In genomic region chr5:175479125-175479881, GRCh38 we compare ENCODE assay signal across 7 cellular contexts. TPM values are rescaled to one million over a fixed set of nuclear protein-coding genes. Genes with fewer than 3 reads are reported as not detected.
DNase-seq lines count a peak whose midpoint lies in the region; ATAC-seq, FAIRE-seq and TF ChIP-seq lines count a peak whose summit lies in the region.

No MANE protein-coding gene starts in this region.

- in situ Hi-C loops in GM12878 (cut with MboI) = no loop called here

- H3K4me3 ChIP-seq in GM12878 (peak overlapping the region; percentile 75), right lobe of liver (peak overlapping the region; percentile 73 to 82 (median 74)), urinary bladder (ENCODE audit: low read depth, low read length) (peak overlapping the region; percentile 85)

- 21% methylated on average over 13 of the region's 13 CpGs for WGBS in GM12878 (ENCODE audit: insufficient coverage, insufficient replicate concordance, low lambda C conversion rate, missing lambda C conversion rate)
- WGBS in right lobe of liver (ENCODE audit: insufficient coverage, low coverage, low lambda C conversion rate, missing lambda C conversion rate) = 25% methylated on average over 12 of the region's 13 CpGs
- 34% methylated on average over 13 of the region's 13 CpGs for WGBS in urinary bladder

- H3K4me1 ChIP-seq in GM12878 (ENCODE audit: control insufficient read depth, insufficient read depth, low read length) (no peaks in the 10 kb centered on the region), right lobe of liver (peaks cover 0 to 60% (median 30%) of the 10 kb centered on the region in 4 donors), urinary bladder (ENCODE audit: insufficient read depth) (no peaks in the 10 kb centered on the region)

- H3K27ac ChIP-seq in GM12878 (ENCODE audit: control insufficient read depth, insufficient read depth) (peak overlapping the region; percentile 66), right lobe of liver (peak overlapping the region; percentile 85 to 97 (median 91)), urinary bladder (ENCODE audit: low read depth) (no peak overlapping the region)

- SMC1A ChIA-PET in GM12878 (lab: Charles Lee; ENCODE audit: uncharacterized antibody, unreplicated experiment) = interaction anchor here (1.3 kb wide), 1 partner anchor 11 kb away, joined by 4 read pairs; no protein-coding TSS in a partner anchor

- H4K20me1 ChIP-seq in GM12878 (ENCODE audit: control insufficient read depth, insufficient read depth) = peaks cover 4% of the 10 kb centered on the region

- H3K27me3 ChIP-seq in GM12878 (replicated peaks in 1 of 2; ENCODE audit: control insufficient read depth in 2 of 2, insufficient read depth in 2 of 2, low read length in 1 of 2) = 0 out of 4 replicates have a peak, but pooled peaks cover 0 to 2% of the 10 kb centered on the region in 2 experiments
- no peaks in the 10 kb centered on the region for H3K27me3 ChIP-seq in right lobe of liver

- intact Hi-C loops in GM12878 (cut with micrococcal nuclease; ENCODE audit: unreplicated experiment) (no loop called here), right lobe of liver (cut with DNase I) (no loop called here)

- DNase-seq in HT-29 (ENCODE audit: low spot score) (peak; percentile 28), GM12878 (ENCODE audit: low read depth, low spot score) (no peak), right lobe of liver (no peak), HCEC 1CT (no peak), glomerular visceral epithelial cell (ENCODE audit: extremely low spot score) (no peak)

- H3K9ac ChIP-seq in GM12878 (ENCODE audit: control insufficient read depth, insufficient read depth, low read length) = peak overlapping the region; percentile 76

- BruUV-seq in GM12878 (replicated peaks; lab: Mats Ljungman, UMichigan) = TSS peak; percentile 59

- no peak for TF ChIP-seq RAD21 in GM12878 (IDR thresholded peaks at IDR 0.05; ENCODE audit: insufficient read depth, low read depth, low read length)

- TF ChIP-seq CTCF in GM12878 (IDR thresholded peaks at IDR 0.05 in 2 of 3, conservative IDR thresholded peaks at IDR 0.05 in 1 of 3; ENCODE audit: control insufficient read depth in 2 of 3, extremely low read depth in 1 of 3, insufficient read depth in 1 of 3, low read depth in 3 of 3, low read length in 3 of 3) = no peak
- no peak for TF ChIP-seq CTCF in right lobe of liver (IDR thresholded peaks at IDR 0.05)

- TF ChIP-seq POLR2A in GM12878 (IDR thresholded peaks at IDR 0.05; ENCODE audit: low read depth, low read length) (no peak), right lobe of liver (IDR thresholded peaks at IDR 0.05) (no peak)

- FAIRE-seq in GM12878 (lab: Jason Lieb, UNC) = no peak

- peak overlapping the region; percentile 57 for H2AFZ ChIP-seq in GM12878 (ENCODE audit: control insufficient read depth, low read depth, low read length)

- TF ChIP-seq EP300 in GM12878 (IDR thresholded peaks at IDR 0.05; ENCODE audit: borderline replicate concordance in 1 of 2, control insufficient read depth in 1 of 2, low read depth in 2 of 2, low read length in 2 of 2) = no peak

- H3K9me3 ChIP-seq in GM12878 (replicated peaks; ENCODE audit: control insufficient read depth, insufficient read depth, low read length) (no peaks in the 10 kb centered on the region), right lobe of liver (no peaks in the 10 kb centered on the region)

- CTCF ChIA-PET in GM12878 (lab: Yijun Ruan, JAX) = interaction anchor here (2.0 to 4.6 kb wide), 2 partner anchors 11 to 15 kb away, joined by 11 to 24 read pairs; no protein-coding TSS in a partner anchor

- RAD21 ChIA-PET in GM12878 (lab: Charles Lee; ENCODE audit: unreplicated experiment) = no interaction called here

- ATAC-seq in GM19397 (IDR thresholded peaks at IDR 0.05; ENCODE audit: unreplicated experiment) = peak; percentile 6
- ATAC-seq in GM12878 = peak; percentile 32
- peak; percentile 1 to 12 (median 7) for ATAC-seq in right lobe of liver

- peak overlapping the region; percentile 75 for H3K4me2 ChIP-seq in GM12878 (ENCODE audit: control insufficient read depth, insufficient read depth)

- POLR2A ChIA-PET in GM12878 (lab: Charles Lee) = interaction anchor here (0.9 kb wide), 1 partner anchor 16 kb away, joined by 3 read pairs; no protein-coding TSS in a partner anchor

- peaks cover 55% of the 10 kb centered on the region for H3K79me2 ChIP-seq in GM12878 (ENCODE audit: control insufficient read depth, insufficient read depth, low read length)

- peaks cover 0 to 8% of the 10 kb centered on the region in 2 experiments; a peak in 3 of 4 replicates for H3K36me3 ChIP-seq in GM12878 (ENCODE audit: control insufficient read depth in 2 of 2, insufficient read depth in 2 of 2, low read length in 1 of 2)
- peaks cover 0 to 4% (median 0%) of the 10 kb centered on the region in 4 donors for H3K36me3 ChIP-seq in right lobe of liver
- H3K36me3 ChIP-seq in urinary bladder (ENCODE audit: insufficient read depth) = no peaks in the 10 kb centered on the region

TF ChIP-seq in GM12878, 131 proteins besides CTCF, POLR2A, EP300 and RAD21 (continues in another document):
- 0 out of 2 replicates have a peak, but pooled peaks have one; percentile 27 for TF ChIP-seq RELB (IDR thresholded peaks at IDR 0.05; ENCODE audit: low read depth)

RNA-seq across cellular contexts. Expression of gene SFXN1, which starts 0.9 kb away (rescaled TPM):
- 97.9 and 137 TPM in 2 replicates for total RNA-seq in HT-29 (2014; rRNA removed; shearing (Covaris generic))
- 176 and 190 TPM in 2 replicates for total RNA-seq in GM12878 (2013; cell fraction: nucleolus; rRNA removed)
- total RNA-seq in GM12878 (2014; rRNA removed) (96.8 and 97.4 TPM in 2 replicates), GM12878 (2014; rRNA removed; fragmentation: Illumina TruSeq; extraction: Trizol) (92.5 and 99.0 TPM in 2 replicates), GM12878 (2021) (106 and 108 TPM in 2 replicates), right lobe of liver (100 to 1,000 TPM in 2 of 6 experiments, 10 to 100 TPM in 4; 58.9 to 123 (median 89.1) TPM), urinary bladder (36.5 TPM)
- polyA plus RNA-seq in GM12878 (2011; ENCODE audit: low read depth) = 149 TPM
- polyA plus RNA-seq in GM12878 (2011; rRNA removed) (173 and 248 TPM in 2 replicates), GM12878 (2014; fragmentation: Illumina TruSeq; extraction: Trizol) (101 and 126 TPM in 2 replicates), GM12878 (2014; fragmentation: Nextera tagmentation; extraction: Ambion mirVana) (10 to 100 TPM; 18.0 to 24.6 TPM), GM12878 (2014; rRNA removed) (84.5 and 89.2 TPM in 2 replicates), GM12878 (2016; fragmentation: Nextera tagmentation; extraction: Ambion mirVana) (100 to 1,000 TPM; 110 TPM), urinary bladder (14.3 TPM)
- 205 and 218 TPM in 2 replicates for polyA plus RNA-seq in GM12878 (2011; cell fraction: cytosol; rRNA removed)
- 125 and 150 TPM in 2 replicates for polyA plus RNA-seq in GM12878 (2011; cell fraction: nucleus; rRNA removed)
- 72.2 and 85.3 TPM in 2 replicates for polyA plus RNA-seq in GM12878 (2012)
- polyA minus RNA-seq in GM12878 (2011; rRNA and poly(A)+ RNA removed) = 299 and 428 TPM in 2 replicates
- 56.5 and 83.2 TPM in 2 replicates for polyA minus RNA-seq in GM12878 (2011; cell fraction: cytosol; rRNA and poly(A)+ RNA removed)
- polyA minus RNA-seq in GM12878 (2011; cell fraction: nucleus; rRNA and poly(A)+ RNA removed) = 56.8 and 86.4 TPM in 2 replicates

RNA-seq across cellular contexts. Expression of gene DRD1, which starts 35.3 kb away (rescaled TPM):
- total RNA-seq in HT-29 (2014; rRNA removed; shearing (Covaris generic)) = not detected in 2 replicates
- not detected in 2 replicates for total RNA-seq in GM12878 (2013; cell fraction: nucleolus; rRNA removed)
- total RNA-seq in GM12878 (2014; rRNA removed) (not detected in 2 replicates), GM12878 (2014; rRNA removed; fragmentation: Illumina TruSeq; extraction: Trizol) (not detected in 2 replicates), GM12878 (2021) (not detected in 2 replicates), right lobe of liver (under 1 TPM in 3 of 6 experiments, not detected in 3; 0.06 to 0.18 (median 0.15) TPM), urinary bladder (4.2 TPM)
- polyA plus RNA-seq in GM12878 (2011; ENCODE audit: low read depth) = not detected
- polyA plus RNA-seq in GM12878 (2011; rRNA removed) (not detected in 2 replicates), GM12878 (2014; fragmentation: Illumina TruSeq; extraction: Trizol) (not detected in 2 replicates), GM12878 (2014; fragmentation: Nextera tagmentation; extraction: Ambion mirVana) (not detected), GM12878 (2014; rRNA removed) (not detected in 2 replicates), GM12878 (2016; fragmentation: Nextera tagmentation; extraction: Ambion mirVana) (not detected), urinary bladder (0.81 TPM)
- polyA plus RNA-seq in GM12878 (2011; cell fraction: cytosol; rRNA removed) = not detected in 2 replicates
- not detected in 2 replicates for polyA plus RNA-seq in GM12878 (2011; cell fraction: nucleus; rRNA removed)
- not detected in 2 replicates for polyA plus RNA-seq in GM12878 (2012)
- polyA minus RNA-seq in GM12878 (2011; rRNA and poly(A)+ RNA removed) = not detected in 2 replicates
- polyA minus RNA-seq in GM12878 (2011; cell fraction: cytosol; rRNA and poly(A)+ RNA removed) = not detected in 2 replicates
- polyA minus RNA-seq in GM12878 (2011; cell fraction: nucleus; rRNA and poly(A)+ RNA removed) = not detected in 2 replicates
